ENCODE assay signal across 8 cellular contexts in genomic region chr5:143405063-143405746, GRCh38. TPM values are rescaled to one million over a fixed set of nuclear protein-coding genes. Genes with fewer than 3 reads are reported as not detected.
DNase-seq lines count a peak whose midpoint lies in the region; ATAC-seq and TF ChIP-seq lines count a peak whose summit lies in the region.

No MANE protein-coding gene starts in this region.

- peaks cover 13% of the 10 kb centered on the region for H3K9me3 Mint-ChIP-seq in T-helper 1 cell treated with Interleukin-12 subunit alpha and Interleukin-12 subunit beta and Interleukin-4 antibody, amounts not matched to agents 30 μg/mL and 1 μg/mL, for 36 hours

- peak; percentile 80 for DNase-seq in GM03348 (ENCODE audit: low spot score)
- DNase-seq in HFF-Myc (ENCODE audit: extremely low read depth, low read depth), result no peak
- DNase-seq in NCI-H1105 (lab: John Stamatoyannopoulos, UW), result peak; percentile 51
- DNase-seq in amniotic stem cell (lab: John Stamatoyannopoulos, UW), result peak; percentile 75
- DNase-seq in right cardiac atrium, result peak; percentile 88 to 96 (median 96)
- peak in 1 of 2 donors; percentile 91 for DNase-seq in vagina (ENCODE audit: extremely low spot score in 2 of 2)

- intact Hi-C loops in right cardiac atrium (cut with DNase I), result loop anchor here in 3 of 4 donors (5.0 to 10.0 kb wide), 4 partner anchors 210 to 422 kb away; no protein-coding TSS in a partner anchor
- intact Hi-C loops in vagina (cut with DNase I), result loop anchor here (10.0 kb wide), 3 partner anchors 90 to 390 kb away; no protein-coding TSS in a partner anchor

- peaks cover 32% of the 10 kb centered on the region for H3K4me1 Mint-ChIP-seq in T-helper 1 cell treated with Interleukin-12 subunit alpha and Interleukin-12 subunit beta and Interleukin-4 antibody, amounts not matched to agents 30 μg/mL and 1 μg/mL, for 36 hours (ENCODE audit: low read depth)

- H3K27ac Mint-ChIP-seq in T-helper 1 cell treated with Interleukin-12 subunit alpha and Interleukin-12 subunit beta and Interleukin-4 antibody, amounts not matched to agents 30 μg/mL and 1 μg/mL, for 36 hours, result peak overlapping the region; percentile 99

- TF ChIP-seq CTCF in HFF-Myc (IDR thresholded peaks at IDR 0.05; ENCODE audit: low read depth, low read length, missing control alignments) (no peak), vagina (IDR thresholded peaks at IDR 0.05) (no peak)

- under 1% methylated on average over 51 of the region's 51 CpGs for WGBS in right cardiac atrium

- H3K9me3 ChIP-seq in right cardiac atrium (ENCODE audit: control insufficient read depth, low read length) (no peaks in the 10 kb centered on the region), vagina (no peaks in the 10 kb centered on the region)

- peak in 1 of 2 donors; percentile 44 for TF ChIP-seq POLR2A in vagina (IDR thresholded peaks at IDR 0.05)

- H3K27ac ChIP-seq in right cardiac atrium (ENCODE audit: low read length) (peak overlapping the region; percentile 82), rectal smooth muscle tissue (ENCODE audit: low read depth, low read length) (peak overlapping the region; percentile 95), vagina (peak overlapping the region; percentile 98)

- H3K4me3 ChIP-seq in HFF-Myc (replicated peaks; ENCODE audit: low read depth, low read length), result peak overlapping the region; percentile 72
- H3K4me3 ChIP-seq in right cardiac atrium (ENCODE audit: low read length), result peak overlapping the region; percentile 78
- H3K4me3 ChIP-seq in rectal smooth muscle tissue (ENCODE audit: low read length), result peak overlapping the region; percentile 73
- peak overlapping the region; percentile 76 to 77 for H3K4me3 ChIP-seq in vagina

- peak; percentile 66 to 68 for ATAC-seq in right cardiac atrium

- peaks cover 1% of the 10 kb centered on the region for H3K36me3 ChIP-seq in rectal smooth muscle tissue (ENCODE audit: control insufficient read depth, insufficient read depth, low read length)
- H3K36me3 ChIP-seq in vagina, result peaks cover 0 to 1% of the 10 kb centered on the region in 2 donors

- peak overlapping the region; percentile 88 for H3K4me3 Mint-ChIP-seq in T-helper 1 cell treated with Interleukin-12 subunit alpha and Interleukin-12 subunit beta and Interleukin-4 antibody, amounts not matched to agents 30 μg/mL and 1 μg/mL, for 36 hours

- H3K4me1 ChIP-seq in right cardiac atrium (ENCODE audit: control insufficient read depth, insufficient read depth, low read length), result peaks cover 1% of the 10 kb centered on the region
- peaks cover 7% of the 10 kb centered on the region for H3K4me1 ChIP-seq in rectal smooth muscle tissue (ENCODE audit: control insufficient read depth, insufficient read depth, low read length)
- peaks cover 19% of the 10 kb centered on the region for H3K4me1 ChIP-seq in vagina

- peak overlapping the region; percentile 49 for H3K9ac ChIP-seq in rectal smooth muscle tissue (ENCODE audit: low read length)

- H3K36me3 Mint-ChIP-seq in T-helper 1 cell treated with Interleukin-12 subunit alpha and Interleukin-12 subunit beta and Interleukin-4 antibody, amounts not matched to agents 30 μg/mL and 1 μg/mL, for 36 hours (ENCODE audit: low read depth), result peaks cover 24% of the 10 kb centered on the region

- H3K27me3 Mint-ChIP-seq in T-helper 1 cell treated with Interleukin-12 subunit alpha and Interleukin-12 subunit beta and Interleukin-4 antibody, amounts not matched to agents 30 μg/mL and 1 μg/mL, for 36 hours (ENCODE audit: low read depth), result no peaks in the 10 kb centered on the region

- H3K27me3 ChIP-seq in right cardiac atrium (ENCODE audit: control insufficient read depth, insufficient read depth), result no peaks in the 10 kb centered on the region
- no peaks in the 10 kb centered on the region for H3K27me3 ChIP-seq in rectal smooth muscle tissue (ENCODE audit: control insufficient read depth, insufficient read depth, low read length)
- H3K27me3 ChIP-seq in vagina, result no peaks in the 10 kb centered on the region

RNA-seq across cellular contexts. Expression of gene NR3C1, which starts 1.7 kb away (rescaled TPM):
- 10 to 100 TPM; 47.2 to 66.5 (median 50.1) TPM for total RNA-seq in right cardiac atrium
- 16.5 TPM for polyA plus RNA-seq in right cardiac atrium
- total RNA-seq in vagina, result 46.7 TPM
